In the genomic region with DNA sequence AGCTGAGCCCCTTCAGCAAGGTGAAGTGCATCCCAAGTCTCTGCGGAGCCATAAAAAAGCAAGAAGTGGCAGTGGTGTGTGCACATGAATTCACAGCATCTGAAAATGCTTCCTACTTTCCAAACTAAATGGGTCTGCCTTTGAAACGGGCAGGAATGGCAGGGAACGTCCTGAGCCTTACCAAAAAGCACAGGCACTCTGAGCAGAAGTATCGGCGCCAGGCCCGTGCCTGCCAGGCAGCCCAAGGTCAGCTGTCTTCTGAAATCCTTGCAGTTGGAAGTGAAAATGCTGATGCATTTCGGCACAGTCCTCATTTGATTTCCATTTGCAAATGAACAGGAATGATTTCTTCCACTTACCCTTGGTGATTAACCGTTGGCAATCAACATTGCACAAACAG, we compare ENCODE assay signal across 34 cellular contexts. TPM values are rescaled to one million over a fixed set of nuclear protein-coding genes. Genes with fewer than 3 reads are reported as not detected.
"Had no signal": no experiment of that assay in that cellular context is flagged by ENCODE, and none has a peak within 500 bp of the region (broad histone marks: within the 10 kb centered on the region; RNA-seq: fewer than 3 reads in every experiment).

No MANE protein-coding gene starts in this region.

- H3K27ac Mint-ChIP-seq: activated B cell treated with CpG ODN at 0.5 μM for 24 hours; activated CD4-positive, alpha-beta memory T cell treated with anti-CD3 and anti-CD28 coated beads, Interleukin-2, amount 10 ng/mL, durations not matched to agents 7 days and 5 days; activated CD4-positive, alpha-beta T cell treated with anti-CD3 and anti-CD28 coated beads for 36 hours; activated CD4-positive, alpha-beta T cell treated with anti-CD3 and anti-CD28 coated beads, Interleukin-2, amount 10 ng/mL, durations not matched to agents 24 days and 14 days; activated naive CD8-positive, alpha-beta T cell; activated T-helper 17 cell treated with anti-CD3 and anti-CD28 coated beads, Interleukin-2, amount 50 U/mL, for 72 hours; dendritic cell treated with granulocyte-macrophage colony-stimulating factor and Interleukin-4, amounts not matched to agents 40 ng/mL and 50 ng/mL, for 4 days; T-helper 17 cell; T-helper 2 cell treated with Interferon-gamma antibody and Interleukin-4, amounts not matched to agents 5 μg/mL and 100 μg/mL, for 36 hours had no signal

- DNase-seq: activated B cell treated with CpG ODN at 0.5 μM for 24 hours; activated CD4-positive, alpha-beta memory T cell treated with anti-CD3 and anti-CD28 coated beads, Interleukin-2, amount 10 ng/mL, durations not matched to agents 7 days and 5 days; activated CD4-positive, alpha-beta T cell treated with anti-CD3 and anti-CD28 coated beads for 36 hours; activated CD4-positive, alpha-beta T cell treated with anti-CD3 and anti-CD28 coated beads, Interleukin-2, amount 10 ng/mL, durations not matched to agents 24 days and 14 days; activated CD4-positive, alpha-beta T cell treated with anti-CD3 and anti-CD28 coated beads, Interleukin-2, amount 50 U/mL, for 4 hours; activated CD8-positive, alpha-beta memory T cell treated with anti-CD3 and anti-CD28 coated beads for 24 hours; activated effector memory CD4-positive, alpha-beta T cell treated with Interleukin-2 at 50 U/mL for 16 hours; activated gamma-delta T cell treated with Interleukin-2 at 50 U/mL for 16 hours; activated naive CD4-positive, alpha-beta T cell treated with anti-CD3 and anti-CD28 coated beads, Interleukin-2, amount 50 U/mL, for 16 hours; activated naive CD4-positive, alpha-beta T cell treated with Interleukin-2 at 50 U/mL for 16 hours; activated T-cell treated with anti-CD3 and anti-CD28 coated beads, Interleukin-2, amount 50 U/mL, for 4 hours; amniotic stem cell; brain microvascular endothelial cell; dorsolateral prefrontal cortex; effector memory CD4-positive, alpha-beta T cell; erythroblast; foreskin keratinocyte; gastrocnemius medialis; glutamatergic neuron; heart left ventricle; T-helper 17 cell; T1000; WERI-Rb-1 had no signal

- H3K4me1 Mint-ChIP-seq: activated B cell treated with CpG ODN at 0.5 μM for 24 hours; activated CD4-positive, alpha-beta memory T cell treated with anti-CD3 and anti-CD28 coated beads, Interleukin-2, amount 10 ng/mL, durations not matched to agents 7 days and 5 days; activated CD4-positive, alpha-beta T cell treated with anti-CD3 and anti-CD28 coated beads for 36 hours; activated CD4-positive, alpha-beta T cell treated with anti-CD3 and anti-CD28 coated beads, Interleukin-2, amount 10 ng/mL, durations not matched to agents 24 days and 14 days; activated T-helper 17 cell treated with anti-CD3 and anti-CD28 coated beads, Interleukin-2, amount 50 U/mL, for 72 hours; central memory CD8-positive, alpha-beta T cell; T-helper 17 cell had no signal

- H3K9me3 Mint-ChIP-seq: activated T-helper 17 cell treated with anti-CD3 and anti-CD28 coated beads, Interleukin-2, amount 50 U/mL, for 72 hours had no signal

- ATAC-seq: activated CD4-positive, alpha-beta T cell treated with anti-CD3 and anti-CD28 coated beads for 36 hours; activated CD4-positive, CD25-positive, alpha-beta regulatory T cell treated with anti-CD3 and anti-CD28 coated beads, Interleukin-2, amount 50 U/mL, for 24 hours; activated T-cell treated with anti-CD3 and anti-CD28 coated beads, Interleukin-2, amount 50 U/mL, for 4 hours; activated T-helper 17 cell treated with anti-CD3 and anti-CD28 coated beads, Interleukin-2, amount 50 U/mL, for 72 hours; foreskin keratinocyte; gastrocnemius medialis; heart left ventricle; T-helper 17 cell had no signal

- H3K4me3 Mint-ChIP-seq: activated B cell treated with CpG ODN at 0.5 μM for 24 hours; activated CD4-positive, alpha-beta memory T cell treated with anti-CD3 and anti-CD28 coated beads, Interleukin-2, amount 10 ng/mL, durations not matched to agents 7 days and 5 days; activated CD4-positive, alpha-beta T cell treated with anti-CD3 and anti-CD28 coated beads for 36 hours; activated CD4-positive, alpha-beta T cell treated with anti-CD3 and anti-CD28 coated beads, Interleukin-2, amount 10 ng/mL, durations not matched to agents 24 days and 14 days; activated naive CD8-positive, alpha-beta T cell; activated T-cell treated with anti-CD3 and anti-CD28 coated beads, Interleukin-2, amount 50 U/mL, for 4 hours; activated T-helper 17 cell treated with anti-CD3 and anti-CD28 coated beads, Interleukin-2, amount 50 U/mL, for 72 hours; central memory CD8-positive, alpha-beta T cell; dendritic cell treated with granulocyte-macrophage colony-stimulating factor and Interleukin-4, amounts not matched to agents 40 ng/mL and 50 ng/mL, for 4 days; T-helper 17 cell; T-helper 2 cell treated with Interferon-gamma antibody and Interleukin-4, amounts not matched to agents 5 μg/mL and 100 μg/mL, for 36 hours had no signal

RNA-seq across cellular contexts. Expression of a gene that starts 47.6 kb away (rescaled TPM):
- total RNA-seq: activated B cell treated with CpG ODN at 0.5 μM for 24 hours; activated CD4-positive, alpha-beta T cell treated with anti-CD3 and anti-CD28 coated beads for 36 hours; activated CD4-positive, alpha-beta T cell treated with anti-CD3 and anti-CD28 coated beads, Interleukin-2, amount 10 ng/mL, durations not matched to agents 24 days and 14 days; activated T-cell treated with anti-CD3 and anti-CD28 coated beads, Interleukin-2, amount 50 U/mL, for 4 hours; activated T-helper 17 cell treated with anti-CD3 and anti-CD28 coated beads, Interleukin-2, amount 50 U/mL, for 72 hours; astrocyte; bronchial epithelial cell; cardiac septum; cerebellum; dorsolateral prefrontal cortex; esophagus muscularis mucosa; heart left ventricle had no signal
